ENCODE assay signal across 9 cellular contexts in genomic region chr22:17842386-17842785, GRCh38.
DNase-seq lines count a peak whose midpoint lies in the region; ATAC-seq and TF ChIP-seq lines count a peak whose summit lies in the region.
"Had no signal": no experiment of that assay in that cellular context is flagged by ENCODE, and none has a peak within 500 bp of the region (broad histone marks: within the 10 kb centered on the region; RNA-seq: fewer than 3 reads in every experiment).

No MANE protein-coding gene starts in this region.

- H3K4me3 Mint-ChIP-seq in activated naive CD4-positive, alpha-beta T cell treated with anti-CD3 and anti-CD28 coated beads, Interleukin-2, amount 50 U/mL, for 24 hours = peak overlapping the region; percentile 39
- H3K4me3 Mint-ChIP-seq in natural killer cell treated with Interleukin-12 subunit alpha and Interleukin-12 subunit beta and Interleukin-15 and Interleukin-18, amount 100 ng/mL, for 72 hours = peak overlapping the region; percentile 15

- no peaks in the 10 kb centered on the region for H3K36me3 Mint-ChIP-seq in activated naive CD4-positive, alpha-beta T cell treated with anti-CD3 and anti-CD28 coated beads, Interleukin-2, amount 50 U/mL, for 24 hours
- no peaks in the 10 kb centered on the region for H3K36me3 Mint-ChIP-seq in natural killer cell treated with Interleukin-12 subunit alpha and Interleukin-12 subunit beta and Interleukin-15 and Interleukin-18, amount 100 ng/mL, for 72 hours

- in situ Hi-C loops in GM13976 (cut with MboI; ENCODE audit: low sequenced_read_pairs, unreplicated experiment) = no loop called here

- peak overlapping the region; percentile 77 for H3K27ac Mint-ChIP-seq in activated naive CD4-positive, alpha-beta T cell treated with anti-CD3 and anti-CD28 coated beads, Interleukin-2, amount 50 U/mL, for 24 hours
- H3K27ac Mint-ChIP-seq in natural killer cell treated with Interleukin-12 subunit alpha and Interleukin-12 subunit beta and Interleukin-15 and Interleukin-18, amount 100 ng/mL, for 72 hours = no peak overlapping the region

- H3K27me3 Mint-ChIP-seq in activated naive CD4-positive, alpha-beta T cell treated with anti-CD3 and anti-CD28 coated beads, Interleukin-2, amount 50 U/mL, for 24 hours = no peaks in the 10 kb centered on the region
- H3K27me3 Mint-ChIP-seq in natural killer cell treated with Interleukin-12 subunit alpha and Interleukin-12 subunit beta and Interleukin-15 and Interleukin-18, amount 100 ng/mL, for 72 hours = no peaks in the 10 kb centered on the region

- DNase-seq in stimulated activated CD4-positive, alpha-beta T cell treated with anti-CD3 and anti-CD28 coated beads, Interleukin-12 subunit alpha, Interleukin-12 subunit beta, amount 100 ng/mL, for 4 hours = peak; percentile 7
- DNase-seq in stimulated activated CD4-positive, alpha-beta T cell treated with anti-CD3 and anti-CD28 coated beads, Interleukin-4, amount 100 ng/mL, for 1 hour = no peak
- DNase-seq in natural killer cell treated with Interleukin-12 subunit alpha and Interleukin-12 subunit beta and Interleukin-15 and Interleukin-18, amount 100 ng/mL, for 72 hours (ENCODE audit: low spot score) = no peak
- DNase-seq in GM13976 (ENCODE audit: low spot score) (no peak), D341Med (ENCODE audit: low spot score) (no peak), NCI-H1092 treated with DMSO at 0.1 percent for 48 hours (lab: John Stamatoyannopoulos, UW) (no peak)
- DNase-seq: NCI-H2171 had no signal

- TF ChIP-seq CTCF in GM13976 (IDR thresholded peaks at IDR 0.05; ENCODE audit: borderline replicate concordance, control extremely low read depth, extremely low read depth, insufficient read depth, missing control alignments) = no peak

- peak; percentile 82 for ATAC-seq in natural killer cell treated with Interleukin-12 subunit alpha and Interleukin-12 subunit beta and Interleukin-15 and Interleukin-18, amount 100 ng/mL, for 72 hours
- no peak for ATAC-seq in HG02610 (IDR thresholded peaks at IDR 0.05; ENCODE audit: unreplicated experiment)

- H3K4me1 Mint-ChIP-seq in activated naive CD4-positive, alpha-beta T cell treated with anti-CD3 and anti-CD28 coated beads, Interleukin-2, amount 50 U/mL, for 24 hours = peaks cover 4% of the 10 kb centered on the region
- H3K4me1 Mint-ChIP-seq in natural killer cell treated with Interleukin-12 subunit alpha and Interleukin-12 subunit beta and Interleukin-15 and Interleukin-18, amount 100 ng/mL, for 72 hours (ENCODE audit: low read depth in 2 of 2) = peaks cover 0 to 6% of the 10 kb centered on the region in 2 donors

- H3K9me3 Mint-ChIP-seq in activated naive CD4-positive, alpha-beta T cell treated with anti-CD3 and anti-CD28 coated beads, Interleukin-2, amount 50 U/mL, for 24 hours = no peaks in the 10 kb centered on the region
- H3K9me3 Mint-ChIP-seq in natural killer cell treated with Interleukin-12 subunit alpha and Interleukin-12 subunit beta and Interleukin-15 and Interleukin-18, amount 100 ng/mL, for 72 hours = no peaks in the 10 kb centered on the region
